35 cellular contexts compared by ENCODE assay signal in the genomic region with DNA sequence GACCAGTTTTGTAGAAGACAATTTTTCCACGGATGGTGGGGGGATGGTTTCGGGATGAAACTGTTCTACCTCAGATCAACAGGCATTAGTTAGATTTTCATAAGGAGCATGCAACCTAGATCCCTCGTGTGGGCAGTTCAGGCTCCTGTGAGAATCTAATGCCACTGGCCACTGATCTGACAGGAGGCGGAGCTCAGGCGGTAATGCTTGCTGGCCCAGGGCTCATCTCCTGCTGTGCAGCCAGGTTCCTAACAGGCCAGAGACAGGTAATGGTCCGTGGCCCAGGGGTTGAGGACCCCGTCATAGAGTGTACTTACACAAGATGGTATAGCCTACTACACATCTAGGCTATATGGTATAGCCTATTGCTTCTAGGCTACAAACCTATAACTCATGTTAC. TPM values are rescaled to one million over a fixed set of nuclear protein-coding genes. Genes with fewer than 3 reads are reported as not detected.
"Had no signal": no experiment of that assay in that cellular context is flagged by ENCODE, and none has a peak within 500 bp of the region (broad histone marks: within the 10 kb centered on the region; RNA-seq: fewer than 3 reads in every experiment).

No MANE protein-coding gene starts in this region.

- H3K27me3 Mint-ChIP-seq: naive thymus-derived CD8-positive, alpha-beta T cell; progenitor cell of endocrine pancreas; stimulated activated memory B cell treated with anti-CD40 and anti-IgM and Interleukin-4, amounts not matched to agents 10 μg/mL and 1 μg/mL and 100 μg/mL, for 72 hours; stimulated activated naive CD8-positive, alpha-beta T cell treated with anti-CD3 and anti-CD28 coated beads, Interleukin-15, amount 100 ng/mL, for 72 hours; type B pancreatic cell had no signal

- H3K36me3 ChIP-seq: neural progenitor cell, ovary, spleen, suprapubic skin, tibial artery, transverse colon, upper lobe of right lung, uterus had no signal

- H3K9me3 ChIP-seq: ovary, psoas muscle, spleen, suprapubic skin, testis, tibial artery, transverse colon, upper lobe of right lung, uterus had no signal

- H3K4me3 Mint-ChIP-seq: naive thymus-derived CD8-positive, alpha-beta T cell; natural killer cell treated with Interleukin-12 subunit alpha and Interleukin-12 subunit beta and Interleukin-15 and Interleukin-18, amount 100 ng/mL, for 72 hours; neural progenitor cell; stimulated activated memory B cell treated with anti-CD40 and anti-IgM and Interleukin-4, amounts not matched to agents 10 μg/mL and 1 μg/mL and 100 μg/mL, for 72 hours; stimulated activated naive CD8-positive, alpha-beta T cell treated with anti-CD3 and anti-CD28 coated beads, Interleukin-15, amount 100 ng/mL, for 72 hours; type B pancreatic cell had no signal

- H3K4me2 ChIP-seq: neural progenitor cell, smooth muscle cell had no signal

- H3K27ac Mint-ChIP-seq: naive thymus-derived CD8-positive, alpha-beta T cell; natural killer cell treated with Interleukin-12 subunit alpha and Interleukin-12 subunit beta and Interleukin-15 and Interleukin-18, amount 100 ng/mL, for 72 hours; neural progenitor cell; progenitor cell of endocrine pancreas; stimulated activated memory B cell treated with anti-CD40 and anti-IgM and Interleukin-4, amounts not matched to agents 10 μg/mL and 1 μg/mL and 100 μg/mL, for 72 hours; stimulated activated naive CD8-positive, alpha-beta T cell treated with anti-CD3 and anti-CD28 coated beads, Interleukin-15, amount 100 ng/mL, for 72 hours; type B pancreatic cell had no signal

- H3K9ac ChIP-seq: neural progenitor cell, parathyroid adenoma had no signal

- H3K27ac ChIP-seq: neural progenitor cell, ovary, parathyroid adenoma, psoas muscle, skin epidermis, spleen, suprapubic skin, testis, tibial artery, transverse colon, upper lobe of right lung, uterus had no signal

- H2AFZ ChIP-seq: neural progenitor cell, parathyroid adenoma had no signal

- DNase-seq: naive thymus-derived CD8-positive, alpha-beta T cell; occipital lobe; ovary; posterior cingulate gyrus; psoas muscle; right cardiac atrium; spleen; stimulated activated CD4-positive, alpha-beta T cell treated with anti-CD3 and anti-CD28 coated beads, Interleukin-12 subunit alpha, Interleukin-12 subunit beta, amount 100 ng/mL, for 4 hours; stimulated activated CD4-positive, alpha-beta T cell treated with anti-CD3 and anti-CD28 coated beads, Interleukin-1b, Interleukin-23, amount 100 ng/mL, for 48 hours; stimulated activated CD4-positive, alpha-beta T cell treated with anti-CD3 and anti-CD28 coated beads, Interleukin-4, amount 100 ng/mL, for 1 hour; stimulated activated CD4-positive, alpha-beta T cell treated with anti-CD3 and anti-CD28 coated beads, Interleukin-4, amount 100 ng/mL, for 4 hours; stimulated activated CD8-positive, alpha-beta memory T cell treated with anti-CD3 and anti-CD28 coated beads, Interleukin-4, amount 100 ng/mL, for 48 hours; stimulated activated naive CD4-positive, alpha-beta T cell; stimulated activated naive CD8-positive, alpha-beta T cell treated with anti-CD3 and anti-CD28 coated beads, Interleukin-15, amount 100 ng/mL, for 72 hours; stimulated activated naive CD8-positive, alpha-beta T cell treated with anti-CD3 and anti-CD28 coated beads, Interleukin-15, Interleukin-2, amounts not matched to agents 100 U/mL and 50 U/mL, for 24 hours; substantia nigra; testis; tibial artery; transverse colon; upper lobe of right lung; uterus had no signal

- H3K4me3 ChIP-seq: neural progenitor cell, ovary, psoas muscle, skin epidermis, smooth muscle cell, spleen, suprapubic skin, testis, tibial artery, transverse colon, upper lobe of right lung, uterus had no signal

- H3K4me1 Mint-ChIP-seq: naive thymus-derived CD8-positive, alpha-beta T cell; neural progenitor cell; stimulated activated memory B cell treated with anti-CD40 and anti-IgM and Interleukin-4, amounts not matched to agents 10 μg/mL and 1 μg/mL and 100 μg/mL, for 72 hours; stimulated activated naive CD8-positive, alpha-beta T cell treated with anti-CD3 and anti-CD28 coated beads, Interleukin-15, amount 100 ng/mL, for 72 hours had no signal

- H3K36me3 Mint-ChIP-seq: naive thymus-derived CD8-positive, alpha-beta T cell; natural killer cell treated with Interleukin-12 subunit alpha and Interleukin-12 subunit beta and Interleukin-15 and Interleukin-18, amount 100 ng/mL, for 72 hours; neural progenitor cell; stimulated activated memory B cell treated with anti-CD40 and anti-IgM and Interleukin-4, amounts not matched to agents 10 μg/mL and 1 μg/mL and 100 μg/mL, for 72 hours; type B pancreatic cell had no signal

- H3K79me2 ChIP-seq: parathyroid adenoma had no signal

- ATAC-seq: naive thymus-derived CD8-positive, alpha-beta T cell; psoas muscle; right cardiac atrium; sciatic nerve; stimulated activated memory B cell treated with anti-CD40 and anti-IgM and Interleukin-4, amounts not matched to agents 10 μg/mL and 1 μg/mL and 100 μg/mL, for 72 hours; stimulated activated naive CD8-positive, alpha-beta T cell treated with anti-CD3 and anti-CD28 coated beads, Interleukin-15, amount 100 ng/mL, for 72 hours; stimulated activated naive CD8-positive, alpha-beta T cell treated with anti-CD3 and anti-CD28 coated beads, Interleukin-15, Interleukin-2, amounts not matched to agents 100 U/mL and 50 U/mL, for 24 hours; upper lobe of right lung had no signal

- H3K9me3 Mint-ChIP-seq: naive thymus-derived CD8-positive, alpha-beta T cell; natural killer cell treated with Interleukin-12 subunit alpha and Interleukin-12 subunit beta and Interleukin-15 and Interleukin-18, amount 100 ng/mL, for 72 hours; neural progenitor cell; stimulated activated memory B cell treated with anti-CD40 and anti-IgM and Interleukin-4, amounts not matched to agents 10 μg/mL and 1 μg/mL and 100 μg/mL, for 72 hours; stimulated activated naive CD8-positive, alpha-beta T cell treated with anti-CD3 and anti-CD28 coated beads, Interleukin-15, amount 100 ng/mL, for 72 hours; type B pancreatic cell had no signal

- H3K27me3 ChIP-seq: neural progenitor cell, ovary, spleen, suprapubic skin, testis, tibial artery, transverse colon, upper lobe of right lung, uterus had no signal

- H3K4me1 ChIP-seq: neural progenitor cell, parathyroid adenoma, psoas muscle, spleen, suprapubic skin, testis, tibial artery, transverse colon, upper lobe of right lung, uterus had no signal

RNA-seq across cellular contexts. Expression of a gene that starts 7.0 kb away (rescaled TPM):
- total RNA-seq: naive thymus-derived CD8-positive, alpha-beta T cell; natural killer cell treated with Interleukin-12 subunit alpha and Interleukin-12 subunit beta and Interleukin-15 and Interleukin-18, amount 100 ng/mL, for 72 hours; occipital lobe; osteoblast; ovary; psoas muscle; sciatic nerve; suprapubic skin; upper lobe of right lung; urinary bladder had no signal
- polyA plus RNA-seq: naive thymus-derived CD8-positive, alpha-beta T cell; neural cell; ovary; psoas muscle; right cardiac atrium had no signal

RNA-seq across cellular contexts. Expression of a gene that starts 29.4 kb away (rescaled TPM):
- total RNA-seq: natural killer cell treated with Interleukin-12 subunit alpha and Interleukin-12 subunit beta and Interleukin-15 and Interleukin-18, amount 100 ng/mL, for 72 hours; osteoblast; psoas muscle; renal cortical epithelial cell; right cardiac atrium; spleen; upper lobe of right lung had no signal
- polyA plus RNA-seq: psoas muscle, right cardiac atrium had no signal
